In genomic region chr12:68745904-68746571, GRCh38 we compare ENCODE assay signal across 8 cellular contexts. TPM values are rescaled to one million over a fixed set of nuclear protein-coding genes. Genes with fewer than 3 reads are reported as not detected.
DNase-seq lines count a peak whose midpoint lies in the region; ATAC-seq and TF ChIP-seq lines count a peak whose summit lies in the region.

TSS of gene SLC35E3 (plus strand) at chr12:68746176. CDS start at chr12:68746378, 202 bp downstream.

- H3K36me3 ChIP-seq in right lobe of liver = peaks cover 0 to 4% (median 0%) of the 10 kb centered on the region in 4 donors

- H3K9me3 ChIP-seq in right lobe of liver = no peaks in the 10 kb centered on the region

- TF ChIP-seq POLR2A in right lobe of liver (IDR thresholded peaks at IDR 0.05) = peak; percentile 89

- H3K27me3 ChIP-seq in right lobe of liver = no peaks in the 10 kb centered on the region

- peaks cover 0 to 14% (median 6%) of the 10 kb centered on the region in 4 donors for H3K4me1 ChIP-seq in right lobe of liver

- DNase-seq in NCI-H748 (lab: John Stamatoyannopoulos, UW; ENCODE audit: unreplicated experiment) (peak; percentile 96), dermis microvascular lymphatic vessel endothelial cell (ENCODE audit: low read depth in 2 of 2) (peak; percentile 60 to 90), right lobe of liver (peak; percentile 96 to 98 (median 97))
- peak; percentile 84 to 86 for DNase-seq in activated CD4-positive, alpha-beta T cell treated with anti-CD3 and anti-CD28 coated beads, Interleukin-2, amount 50 U/mL, for 4 hours
- peak; percentile 92 for DNase-seq in stimulated activated CD4-positive, alpha-beta T cell treated with anti-CD3 and anti-CD28 coated beads, Interleukin-4, amount 100 ng/mL, for 24 hours

- ATAC-seq in GM19372 (IDR thresholded peaks at IDR 0.05; ENCODE audit: low read depth, unreplicated experiment) = peak; percentile 96
- peak; percentile 96 for ATAC-seq in HG03521 (IDR thresholded peaks at IDR 0.05; ENCODE audit: unreplicated experiment)
- ATAC-seq in right lobe of liver = peak; percentile 99

- H3K27ac ChIP-seq in C4-2B (peak within 1 kb of the TSS; percentile 76), right lobe of liver (peak within 1 kb of the TSS; percentile 28 to 80 (median 66))

- intact Hi-C loops in right lobe of liver (cut with DNase I) = no loop called here

- 0% methylated on average over 8 of the region's 52 CpGs for WGBS in right lobe of liver (ENCODE audit: insufficient coverage, low coverage, low lambda C conversion rate, missing lambda C conversion rate)

- H3K4me3 ChIP-seq in right lobe of liver = peak within 1 kb of the TSS; percentile 76 to 84 (median 80)

- no peak for TF ChIP-seq CTCF in C4-2B (conservative IDR thresholded peaks at IDR 0.05)
- TF ChIP-seq CTCF in right lobe of liver (IDR thresholded peaks at IDR 0.05) = no peak

RNA-seq across cellular contexts. Expression of gene SLC35E3, which starts in this region (rescaled TPM):
- total RNA-seq in dermis microvascular lymphatic vessel endothelial cell (4.6 and 5.3 TPM in 2 replicates), right lobe of liver (1 to 10 TPM; 2.4 to 7.7 (median 6.7) TPM)

Comparison
In these comparisons a context has a peak if more than half of its experiments do, and no peak if none do; other contexts are left out.
1. Peak in every context shown above with its lines: DNase-seq, ATAC-seq, H3K4me3 ChIP-seq and H3K27ac ChIP-seq.